8 cellular contexts compared by ENCODE assay signal in genomic region chr17:79127534-79128135, GRCh38.
"Had no signal": no experiment of that assay in that cellular context is flagged by ENCODE, and none has a peak within 500 bp of the region (broad histone marks: within the 10 kb centered on the region; RNA-seq: fewer than 3 reads in every experiment).

No MANE protein-coding gene starts in this region.

- H3K4me3 Mint-ChIP-seq: GM23338, H9 had no signal

- H3K4me3 ChIP-seq: GM23338, K562 had no signal

- H3K9me3 Mint-ChIP-seq: GM23338, H9 had no signal

- FAIRE-seq: HTR-8/SVneo, K562 had no signal

- H3K4me2 ChIP-seq: GM23338, KMS-11 had no signal

- DNase-seq: H9, HCEC 1CT, IMR-90, Karpas-422 had no signal

- H3K27ac Mint-ChIP-seq: GM23338, H9 had no signal

- H2AFZ ChIP-seq: GM23338 had no signal

- H3K27ac ChIP-seq: KMS-11 had no signal

- H3K9ac ChIP-seq: KMS-11 had no signal
